Comparison of ENCODE assay signal across 1 cellular context in the genomic region with DNA sequence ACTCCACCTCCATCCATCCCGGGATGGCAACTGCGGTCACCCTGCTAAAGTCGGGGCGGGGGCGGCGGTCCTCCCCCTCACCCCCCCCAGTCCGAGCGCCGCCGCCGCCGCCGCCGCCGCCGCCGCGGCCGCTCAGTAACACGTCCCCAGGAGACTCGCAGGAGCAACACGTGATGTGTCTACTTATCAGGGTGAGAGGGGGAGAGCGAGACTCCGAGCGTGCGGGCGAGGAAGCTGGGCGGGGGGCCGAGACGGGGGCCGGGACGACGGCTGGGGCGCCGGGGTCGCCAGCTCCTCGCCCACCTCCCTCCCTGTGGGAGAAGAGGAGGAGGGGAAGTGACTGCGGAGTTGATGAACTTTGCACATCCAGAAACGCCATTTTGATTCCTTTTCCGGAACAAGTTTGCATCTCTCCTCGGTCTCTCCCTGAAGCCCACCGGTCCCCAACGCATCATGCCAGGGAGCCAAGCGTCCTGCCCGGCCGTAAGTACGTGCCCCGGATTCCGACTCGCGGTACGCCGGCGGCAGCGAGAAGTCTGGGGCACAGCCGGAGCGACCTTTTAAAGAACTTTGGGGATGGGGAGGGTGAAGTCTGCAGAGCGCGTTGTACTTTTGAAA.
TF ChIP-seq lines count a peak whose summit lies in the region.

A gene with protein sequence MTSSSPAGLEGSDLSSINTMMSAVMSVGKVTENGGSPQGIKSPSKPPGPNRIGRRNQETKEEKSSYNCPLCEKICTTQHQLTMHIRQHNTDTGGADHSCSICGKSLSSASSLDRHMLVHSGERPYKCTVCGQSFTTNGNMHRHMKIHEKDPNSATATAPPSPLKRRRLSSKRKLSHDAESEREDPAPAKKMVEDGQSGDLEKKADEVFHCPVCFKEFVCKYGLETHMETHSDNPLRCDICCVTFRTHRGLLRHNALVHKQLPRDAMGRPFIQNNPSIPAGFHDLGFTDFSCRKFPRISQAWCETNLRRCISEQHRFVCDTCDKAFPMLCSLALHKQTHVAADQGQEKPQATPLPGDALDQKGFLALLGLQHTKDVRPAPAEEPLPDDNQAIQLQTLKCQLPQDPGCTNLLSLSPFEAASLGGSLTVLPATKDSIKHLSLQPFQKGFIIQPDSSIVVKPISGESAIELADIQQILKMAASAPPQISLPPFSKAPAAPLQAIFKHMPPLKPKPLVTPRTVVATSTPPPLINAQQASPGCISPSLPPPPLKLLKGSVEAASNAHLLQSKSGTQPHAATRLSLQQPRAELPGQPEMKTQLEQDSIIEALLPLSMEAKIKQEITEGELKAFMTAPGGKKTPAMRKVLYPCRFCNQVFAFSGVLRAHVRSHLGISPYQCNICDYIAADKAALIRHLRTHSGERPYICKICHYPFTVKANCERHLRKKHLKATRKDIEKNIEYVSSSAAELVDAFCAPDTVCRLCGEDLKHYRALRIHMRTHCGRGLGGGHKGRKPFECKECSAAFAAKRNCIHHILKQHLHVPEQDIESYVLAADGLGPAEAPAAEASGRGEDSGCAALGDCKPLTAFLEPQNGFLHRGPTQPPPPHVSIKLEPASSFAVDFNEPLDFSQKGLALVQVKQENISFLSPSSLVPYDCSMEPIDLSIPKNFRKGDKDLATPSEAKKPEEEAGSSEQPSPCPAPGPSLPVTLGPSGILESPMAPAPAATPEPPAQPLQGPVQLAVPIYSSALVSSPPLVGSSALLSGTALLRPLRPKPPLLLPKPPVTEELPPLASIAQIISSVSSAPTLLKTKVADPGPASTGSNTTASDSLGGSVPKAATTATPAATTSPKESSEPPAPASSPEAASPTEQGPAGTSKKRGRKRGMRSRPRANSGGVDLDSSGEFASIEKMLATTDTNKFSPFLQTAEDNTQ (N-terminal part only) (plus strand): TSS at position 384 of the 618 bp plus-strand sequence. CDS start 73,951 bp downstream, outside the sequence.

TF ChIP-seq in HepG2, 621 proteins besides CTCF, POLR2A, EP300 and RAD21 (continued from another document and continues in another):
- TF ChIP-seq, protein P1, sequence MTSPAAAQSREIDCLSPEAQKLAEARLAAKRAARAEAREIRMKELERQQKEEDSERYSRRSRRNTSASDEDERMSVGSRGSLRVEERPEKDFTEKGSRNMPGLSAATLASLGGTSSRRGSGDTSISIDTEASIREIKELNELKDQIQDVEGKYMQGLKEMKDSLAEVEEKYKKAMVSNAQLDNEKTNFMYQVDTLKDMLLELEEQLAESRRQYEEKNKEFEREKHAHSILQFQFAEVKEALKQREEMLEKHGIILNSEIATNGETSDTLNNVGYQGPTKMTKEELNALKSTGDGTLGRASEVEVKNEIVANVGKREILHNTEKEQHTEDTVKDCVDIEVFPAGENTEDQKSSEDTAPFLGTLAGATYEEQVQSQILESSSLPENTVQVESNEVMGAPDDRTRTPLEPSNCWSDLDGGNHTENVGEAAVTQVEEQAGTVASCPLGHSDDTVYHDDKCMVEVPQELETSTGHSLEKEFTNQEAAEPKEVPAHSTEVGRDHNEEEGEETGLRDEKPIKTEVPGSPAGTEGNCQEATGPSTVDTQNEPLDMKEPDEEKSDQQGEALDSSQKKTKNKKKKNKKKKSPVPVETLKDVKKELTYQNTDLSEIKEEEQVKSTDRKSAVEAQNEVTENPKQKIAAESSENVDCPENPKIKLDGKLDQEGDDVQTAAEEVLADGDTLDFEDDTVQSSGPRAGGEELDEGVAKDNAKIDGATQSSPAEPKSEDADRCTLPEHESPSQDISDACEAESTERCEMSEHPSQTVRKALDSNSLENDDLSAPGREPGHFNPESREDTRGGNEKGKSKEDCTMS (CRISPR knock-in tag; conservative IDR thresholded peaks at IDR 0.05), result no peak
- TF ChIP-seq FOXA1 (IDR thresholded peaks at IDR 0.05) (no peak), FOXA1 (CRISPR knock-in tag; IDR thresholded peaks at IDR 0.05) (no peak), ZNF337 (CRISPR knock-in tag; IDR thresholded peaks at IDR 0.05; ENCODE audit: borderline replicate concordance, low read depth) (no peak), SMARCE1 (IDR thresholded peaks at IDR 0.05; ENCODE audit: borderline replicate concordance) (no peak), IKZF4 (CRISPR knock-in tag; IDR thresholded peaks at IDR 0.05; ENCODE audit: borderline replicate concordance, low read depth, not compliant biosample characterization) (no peak), ARNT2 (CRISPR knock-in tag; IDR thresholded peaks at IDR 0.05; ENCODE audit: low read depth) (no peak), REPIN1 (CRISPR knock-in tag; IDR thresholded peaks at IDR 0.05; ENCODE audit: borderline replicate concordance, low read depth) (no peak; the same call in 1 of the 2 replicates), KDM6A (CRISPR knock-in tag; IDR thresholded peaks at IDR 0.05; ENCODE audit: low read depth) (no peak), PHF8 (CRISPR knock-in tag; IDR thresholded peaks at IDR 0.05) (peak; percentile 61), MZF1 (CRISPR knock-in tag; IDR thresholded peaks at IDR 0.05; ENCODE audit: borderline replicate concordance) (no peak), SOX5 (CRISPR knock-in tag; IDR thresholded peaks at IDR 0.05; ENCODE audit: borderline replicate concordance) (no peak), HIVEP1 (CRISPR knock-in tag; IDR thresholded peaks at IDR 0.05) (no peak), HMGA1 (CRISPR knock-in tag; conservative IDR thresholded peaks at IDR 0.05) (no peak), SRF (IDR thresholded peaks at IDR 0.05; ENCODE audit: low read depth, low read length) (0 out of 2 replicates have a peak, but pooled peaks have one; percentile 1), MLLT10 (CRISPR knock-in tag; IDR thresholded peaks at IDR 0.05) (no peak), CC2D1A (CRISPR knock-in tag; IDR thresholded peaks at IDR 0.05) (no peak)
- TF ChIP-seq, protein P2, sequence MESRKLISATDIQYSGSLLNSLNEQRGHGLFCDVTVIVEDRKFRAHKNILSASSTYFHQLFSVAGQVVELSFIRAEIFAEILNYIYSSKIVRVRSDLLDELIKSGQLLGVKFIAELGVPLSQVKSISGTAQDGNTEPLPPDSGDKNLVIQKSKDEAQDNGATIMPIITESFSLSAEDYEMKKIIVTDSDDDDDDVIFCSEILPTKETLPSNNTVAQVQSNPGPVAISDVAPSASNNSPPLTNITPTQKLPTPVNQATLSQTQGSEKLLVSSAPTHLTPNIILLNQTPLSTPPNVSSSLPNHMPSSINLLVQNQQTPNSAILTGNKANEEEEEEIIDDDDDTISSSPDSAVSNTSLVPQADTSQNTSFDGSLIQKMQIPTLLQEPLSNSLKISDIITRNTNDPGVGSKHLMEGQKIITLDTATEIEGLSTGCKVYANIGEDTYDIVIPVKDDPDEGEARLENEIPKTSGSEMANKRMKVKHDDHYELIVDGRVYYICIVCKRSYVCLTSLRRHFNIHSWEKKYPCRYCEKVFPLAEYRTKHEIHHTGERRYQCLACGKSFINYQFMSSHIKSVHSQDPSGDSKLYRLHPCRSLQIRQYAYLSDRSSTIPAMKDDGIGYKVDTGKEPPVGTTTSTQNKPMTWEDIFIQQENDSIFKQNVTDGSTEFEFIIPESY (CRISPR knock-in tag; IDR thresholded peaks at IDR 0.05), result no peak
- TF ChIP-seq, protein P3, sequence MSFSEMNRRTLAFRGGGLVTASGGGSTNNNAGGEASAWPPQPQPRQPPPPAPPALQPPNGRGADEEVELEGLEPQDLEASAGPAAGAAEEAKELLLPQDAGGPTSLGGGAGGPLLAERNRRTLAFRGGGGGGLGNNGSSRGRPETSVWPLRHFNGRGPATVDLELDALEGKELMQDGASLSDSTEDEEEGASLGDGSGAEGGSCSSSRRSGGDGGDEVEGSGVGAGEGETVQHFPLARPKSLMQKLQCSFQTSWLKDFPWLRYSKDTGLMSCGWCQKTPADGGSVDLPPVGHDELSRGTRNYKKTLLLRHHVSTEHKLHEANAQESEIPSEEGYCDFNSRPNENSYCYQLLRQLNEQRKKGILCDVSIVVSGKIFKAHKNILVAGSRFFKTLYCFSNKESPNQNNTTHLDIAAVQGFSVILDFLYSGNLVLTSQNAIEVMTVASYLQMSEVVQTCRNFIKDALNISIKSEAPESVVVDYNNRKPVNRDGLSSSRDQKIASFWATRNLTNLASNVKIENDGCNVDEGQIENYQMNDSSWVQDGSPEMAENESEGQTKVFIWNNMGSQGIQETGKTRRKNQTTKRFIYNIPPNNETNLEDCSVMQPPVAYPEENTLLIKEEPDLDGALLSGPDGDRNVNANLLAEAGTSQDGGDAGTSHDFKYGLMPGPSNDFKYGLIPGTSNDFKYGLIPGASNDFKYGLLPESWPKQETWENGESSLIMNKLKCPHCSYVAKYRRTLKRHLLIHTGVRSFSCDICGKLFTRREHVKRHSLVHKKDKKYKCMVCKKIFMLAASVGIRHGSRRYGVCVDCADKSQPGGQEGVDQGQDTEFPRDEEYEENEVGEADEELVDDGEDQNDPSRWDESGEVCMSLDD (CRISPR knock-in tag; IDR thresholded peaks at IDR 0.05; ENCODE audit: borderline replicate concordance), result no peak
- TF ChIP-seq, protein P4, sequence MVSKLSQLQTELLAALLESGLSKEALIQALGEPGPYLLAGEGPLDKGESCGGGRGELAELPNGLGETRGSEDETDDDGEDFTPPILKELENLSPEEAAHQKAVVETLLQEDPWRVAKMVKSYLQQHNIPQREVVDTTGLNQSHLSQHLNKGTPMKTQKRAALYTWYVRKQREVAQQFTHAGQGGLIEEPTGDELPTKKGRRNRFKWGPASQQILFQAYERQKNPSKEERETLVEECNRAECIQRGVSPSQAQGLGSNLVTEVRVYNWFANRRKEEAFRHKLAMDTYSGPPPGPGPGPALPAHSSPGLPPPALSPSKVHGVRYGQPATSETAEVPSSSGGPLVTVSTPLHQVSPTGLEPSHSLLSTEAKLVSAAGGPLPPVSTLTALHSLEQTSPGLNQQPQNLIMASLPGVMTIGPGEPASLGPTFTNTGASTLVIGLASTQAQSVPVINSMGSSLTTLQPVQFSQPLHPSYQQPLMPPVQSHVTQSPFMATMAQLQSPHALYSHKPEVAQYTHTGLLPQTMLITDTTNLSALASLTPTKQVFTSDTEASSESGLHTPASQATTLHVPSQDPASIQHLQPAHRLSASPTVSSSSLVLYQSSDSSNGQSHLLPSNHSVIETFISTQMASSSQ (IDR thresholded peaks at IDR 0.05; ENCODE audit: low read depth), result no peak
- TF ChIP-seq, protein P4 (CRISPR knock-in tag; IDR thresholded peaks at IDR 0.05; ENCODE audit: borderline replicate concordance), result no peak
- TF ChIP-seq, protein P5, sequence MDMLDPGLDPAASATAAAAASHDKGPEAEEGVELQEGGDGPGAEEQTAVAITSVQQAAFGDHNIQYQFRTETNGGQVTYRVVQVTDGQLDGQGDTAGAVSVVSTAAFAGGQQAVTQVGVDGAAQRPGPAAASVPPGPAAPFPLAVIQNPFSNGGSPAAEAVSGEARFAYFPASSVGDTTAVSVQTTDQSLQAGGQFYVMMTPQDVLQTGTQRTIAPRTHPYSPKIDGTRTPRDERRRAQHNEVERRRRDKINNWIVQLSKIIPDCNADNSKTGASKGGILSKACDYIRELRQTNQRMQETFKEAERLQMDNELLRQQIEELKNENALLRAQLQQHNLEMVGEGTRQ (IDR thresholded peaks at IDR 0.05; ENCODE audit: low read depth, low read length), result 0 out of 2 replicates have a peak, but pooled peaks have one; percentile 27
- TF ChIP-seq, protein P5 (CRISPR knock-in tag; IDR thresholded peaks at IDR 0.05; ENCODE audit: borderline replicate concordance), result no peak
- TF ChIP-seq, protein P6, sequence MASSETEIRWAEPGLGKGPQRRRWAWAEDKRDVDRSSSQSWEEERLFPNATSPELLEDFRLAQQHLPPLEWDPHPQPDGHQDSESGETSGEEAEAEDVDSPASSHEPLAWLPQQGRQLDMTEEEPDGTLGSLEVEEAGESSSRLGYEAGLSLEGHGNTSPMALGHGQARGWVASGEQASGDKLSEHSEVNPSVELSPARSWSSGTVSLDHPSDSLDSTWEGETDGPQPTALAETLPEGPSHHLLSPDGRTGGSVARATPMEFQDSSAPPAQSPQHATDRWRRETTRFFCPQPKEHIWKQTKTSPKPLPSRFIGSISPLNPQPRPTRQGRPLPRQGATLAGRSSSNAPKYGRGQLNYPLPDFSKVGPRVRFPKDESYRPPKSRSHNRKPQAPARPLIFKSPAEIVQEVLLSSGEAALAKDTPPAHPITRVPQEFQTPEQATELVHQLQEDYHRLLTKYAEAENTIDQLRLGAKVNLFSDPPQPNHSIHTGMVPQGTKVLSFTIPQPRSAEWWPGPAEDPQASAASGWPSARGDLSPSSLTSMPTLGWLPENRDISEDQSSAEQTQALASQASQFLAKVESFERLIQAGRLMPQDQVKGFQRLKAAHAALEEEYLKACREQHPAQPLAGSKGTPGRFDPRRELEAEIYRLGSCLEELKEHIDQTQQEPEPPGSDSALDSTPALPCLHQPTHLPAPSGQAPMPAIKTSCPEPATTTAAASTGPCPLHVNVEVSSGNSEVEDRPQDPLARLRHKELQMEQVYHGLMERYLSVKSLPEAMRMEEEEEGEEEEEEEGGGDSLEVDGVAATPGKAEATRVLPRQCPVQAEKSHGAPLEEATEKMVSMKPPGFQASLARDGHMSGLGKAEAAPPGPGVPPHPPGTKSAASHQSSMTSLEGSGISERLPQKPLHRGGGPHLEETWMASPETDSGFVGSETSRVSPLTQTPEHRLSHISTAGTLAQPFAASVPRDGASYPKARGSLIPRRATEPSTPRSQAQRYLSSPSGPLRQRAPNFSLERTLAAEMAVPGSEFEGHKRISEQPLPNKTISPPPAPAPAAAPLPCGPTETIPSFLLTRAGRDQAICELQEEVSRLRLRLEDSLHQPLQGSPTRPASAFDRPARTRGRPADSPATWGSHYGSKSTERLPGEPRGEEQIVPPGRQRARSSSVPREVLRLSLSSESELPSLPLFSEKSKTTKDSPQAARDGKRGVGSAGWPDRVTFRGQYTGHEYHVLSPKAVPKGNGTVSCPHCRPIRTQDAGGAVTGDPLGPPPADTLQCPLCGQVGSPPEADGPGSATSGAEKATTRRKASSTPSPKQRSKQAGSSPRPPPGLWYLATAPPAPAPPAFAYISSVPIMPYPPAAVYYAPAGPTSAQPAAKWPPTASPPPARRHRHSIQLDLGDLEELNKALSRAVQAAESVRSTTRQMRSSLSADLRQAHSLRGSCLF (CRISPR knock-in tag; IDR thresholded peaks at IDR 0.05; ENCODE audit: borderline replicate concordance), result no peak
